In the genomic region with DNA sequence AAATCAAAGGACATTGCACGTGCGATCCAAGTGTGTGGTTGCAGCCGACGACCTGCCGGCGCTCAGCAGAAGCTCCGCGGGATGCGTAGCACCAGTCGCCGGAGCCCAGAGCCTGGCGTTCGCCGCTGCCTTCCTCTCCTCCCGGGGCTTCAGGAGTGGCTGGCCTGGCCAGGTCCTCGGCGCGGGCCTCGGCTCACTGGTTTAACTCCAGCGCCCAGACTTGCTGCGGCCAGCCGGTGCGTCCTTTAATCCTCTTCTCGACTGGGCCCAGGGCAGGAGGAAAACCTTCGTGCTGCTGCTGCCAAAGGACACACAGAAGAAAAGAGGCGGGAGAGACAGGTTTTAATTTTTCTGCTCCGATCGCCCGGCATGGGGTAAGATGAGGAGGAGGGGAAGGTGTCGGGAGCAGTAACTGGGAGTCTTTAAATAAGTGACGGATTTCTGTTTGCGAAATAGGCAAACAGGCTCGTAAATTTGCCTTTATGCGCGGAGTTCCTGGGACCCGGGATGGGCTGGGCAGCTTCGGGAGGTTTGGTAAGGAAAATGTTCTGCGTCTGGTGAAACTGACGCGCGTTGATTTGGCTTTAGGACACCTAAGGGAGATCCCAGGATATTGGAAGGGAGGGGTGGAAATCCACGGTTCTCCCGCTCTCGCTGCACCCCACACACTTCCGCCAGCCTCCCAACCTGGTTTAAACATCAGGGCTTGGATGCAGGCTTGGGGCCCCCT, we compare ENCODE assay signal across 13 cellular contexts. TPM values are rescaled to one million over a fixed set of nuclear protein-coding genes. Genes with fewer than 3 reads are reported as not detected.
DNase-seq lines count a peak whose midpoint lies in the region; ATAC-seq and TF ChIP-seq lines count a peak whose summit lies in the region.
"Had no signal": no experiment of that assay in that cellular context is flagged by ENCODE, and none has a peak within 500 bp of the region (broad histone marks: within the 10 kb centered on the region; RNA-seq: fewer than 3 reads in every experiment).

No MANE protein-coding gene starts in this region.

- H2AFZ ChIP-seq in neural progenitor cell (replicated peaks), result no peak overlapping the region

- H3K9me3 ChIP-seq in ectodermal cell (ENCODE audit: control insufficient read depth, low read length) (no peaks in the 10 kb centered on the region), neural progenitor cell (ENCODE audit: low read depth) (no peaks in the 10 kb centered on the region)
- H3K9me3 ChIP-seq: body of pancreas, HAP-1 had no signal

- DNase-seq in DMS53 (lab: John Stamatoyannopoulos, UW), result peak; percentile 65
- no peak for DNase-seq in DMS53 treated with DMSO at 0.1 percent for 48 hours (lab: John Stamatoyannopoulos, UW; ENCODE audit: unreplicated experiment)
- peak; percentile 29 for DNase-seq in NCI-H526 treated with DMSO at 0.1 percent for 48 hours (lab: John Stamatoyannopoulos, UW)
- peak; percentile 85 for DNase-seq in neural progenitor cell (ENCODE audit: low spot score)
- no peak for DNase-seq in cerebellar nuclear complex (lab: John Stamatoyannopoulos, UW)
- DNase-seq: activated CD4-positive, alpha-beta T cell treated with anti-CD3 and anti-CD28 coated beads, Interleukin-2, amount 50 U/mL, for 1 hour; body of pancreas; NCI-H1436 treated with DMSO at 0.1 percent for 48 hours had no signal

- no peak overlapping the region for H3K27ac ChIP-seq in ectodermal cell (ENCODE audit: insufficient read depth, low read depth, low read length, poor library complexity, severe bottlenecking)
- no peak overlapping the region for H3K27ac ChIP-seq in neural progenitor cell
- H3K27ac ChIP-seq: 22Rv1, body of pancreas had no signal

- 1% methylated on average over 45 of the region's 45 CpGs for WGBS in ectodermal cell, 2 experiments

- no peaks in the 10 kb centered on the region for H3K79me2 ChIP-seq in neural progenitor cell (ENCODE audit: low read depth)

- peak overlapping the region; percentile 51 for H3K4me2 ChIP-seq in neural progenitor cell

- no peak for TF ChIP-seq CTCF in neural progenitor cell (IDR thresholded peaks at IDR 0.05)

- no peak for ATAC-seq in HG02973 (IDR thresholded peaks at IDR 0.05; ENCODE audit: unreplicated experiment)
- no peak for ATAC-seq in GM19035 (IDR thresholded peaks at IDR 0.05; ENCODE audit: unreplicated experiment)
- ATAC-seq: body of pancreas had no signal

- H3K9me3 Mint-ChIP-seq in neural progenitor cell, result peaks cover 4% of the 10 kb centered on the region

- peaks cover 94% of the 10 kb centered on the region for H3K27me3 Mint-ChIP-seq in neural progenitor cell (ENCODE audit: insufficient read depth, low read depth)

- H3K4me1 ChIP-seq in ectodermal cell (ENCODE audit: control insufficient read depth, insufficient read depth, low read length), result peaks cover 38% of the 10 kb centered on the region
- peaks cover 23% of the 10 kb centered on the region for H3K4me1 ChIP-seq in neural progenitor cell
- H3K4me1 ChIP-seq: HAP-1 had no signal

- H3K27me3 ChIP-seq in ectodermal cell (ENCODE audit: control insufficient read depth, insufficient read depth, low read length, poor library complexity, severe bottlenecking), result peaks cover 100% of the 10 kb centered on the region
- peaks cover 100% of the 10 kb centered on the region for H3K27me3 ChIP-seq in neural progenitor cell

- H3K9ac ChIP-seq in neural progenitor cell, result no peak overlapping the region

- H3K4me3 ChIP-seq in ectodermal cell (ENCODE audit: insufficient read depth, low read depth, low read length), result peak overlapping the region; percentile 1
- no peak overlapping the region for H3K4me3 ChIP-seq in neural progenitor cell
- H3K4me3 ChIP-seq: body of pancreas, HAP-1 had no signal

- H3K4me1 Mint-ChIP-seq in neural progenitor cell, result peaks cover 33% of the 10 kb centered on the region

- H3K36me3 Mint-ChIP-seq in neural progenitor cell, result no peaks in the 10 kb centered on the region

- H3K4me3 Mint-ChIP-seq in neural progenitor cell, result peak overlapping the region; percentile 55

- H3K27ac Mint-ChIP-seq in neural progenitor cell, result no peak overlapping the region

- H3F3A ChIP-seq in neural progenitor cell (ENCODE audit: low read depth), result peaks cover 23% of the 10 kb centered on the region

- H3K36me3 ChIP-seq in ectodermal cell (ENCODE audit: control insufficient read depth, insufficient read depth, low read length) (no peaks in the 10 kb centered on the region), neural progenitor cell (no peaks in the 10 kb centered on the region)
- H3K36me3 ChIP-seq: HAP-1 had no signal

- H4K20me1 ChIP-seq in neural progenitor cell (ENCODE audit: low read depth), result peaks cover 93% of the 10 kb centered on the region

RNA-seq across cellular contexts. Expression of a gene that starts 2.2 kb away (rescaled TPM):
- 1.5 TPM for polyA plus RNA-seq in ectodermal cell (2013, experiment 1 of 4)
- 0.89 TPM for polyA plus RNA-seq in ectodermal cell (2013, experiment 2 of 4)
- 4.7 TPM for polyA plus RNA-seq in ectodermal cell (2013, experiment 3 of 4)
- 2.2 TPM for polyA plus RNA-seq in ectodermal cell (2013, experiment 4 of 4)
- total RNA-seq in neural progenitor cell (ENCODE audit: low replicate concordance), result not detected in 2 replicates
- total RNA-seq: body of pancreas had no signal

RNA-seq across cellular contexts. Expression of a gene that starts 30.0 kb away (rescaled TPM):
- 44.8 TPM for polyA plus RNA-seq in ectodermal cell (2013, experiment 1 of 4)
- polyA plus RNA-seq in ectodermal cell (2013, experiment 2 of 4), result 33.5 TPM
- 35.9 TPM for polyA plus RNA-seq in ectodermal cell (2013, experiment 3 of 4)
- polyA plus RNA-seq in ectodermal cell (2013, experiment 4 of 4), result 44.7 TPM
- total RNA-seq in neural progenitor cell (ENCODE audit: low replicate concordance), result 13.2 and 24.8 TPM in 2 replicates

Comparison
In these comparisons a context has a peak if more than half of its experiments do, and no peak if none do; other contexts are left out.
1. DNase-seq: peak in DMS53 (single experiment), NCI-H526 treated with DMSO at 0.1 percent for 48 hours (single experiment) and neural progenitor cell (single experiment); none in DMS53 treated with DMSO at 0.1 percent for 48 hours (single experiment) and cerebellar nuclear complex (0 of 2).